10 cellular contexts compared by ENCODE assay signal in genomic region chr7:35204031-35204430, GRCh38. TPM values are rescaled to one million over a fixed set of nuclear protein-coding genes. Genes with fewer than 3 reads are reported as not detected.
"Had no signal": no experiment of that assay in that cellular context is flagged by ENCODE, and none has a peak within 500 bp of the region (broad histone marks: within the 10 kb centered on the region; RNA-seq: fewer than 3 reads in every experiment).

No MANE protein-coding gene starts in this region.

RNA-seq across cellular contexts. Expression of gene TBX20, which starts 49.9 kb away (rescaled TPM):
- total RNA-seq: lower leg skin, natural killer cell, occipital lobe, osteocyte, posterior vena cava, psoas muscle, stomach, transverse colon had no signal
- polyA plus RNA-seq: keratinocyte, lung, psoas muscle, stomach had no signal
